In genomic region chr12:23630524-23630923, GRCh38 we compare ENCODE assay signal across 29 cellular contexts.
"Had no signal": no experiment of that assay in that cellular context is flagged by ENCODE, and none has a peak within 500 bp of the region (broad histone marks: within the 10 kb centered on the region; RNA-seq: fewer than 3 reads in every experiment).

No MANE protein-coding gene starts in this region.

- H3K27me3 Mint-ChIP-seq: stimulated activated memory B cell treated with anti-CD40 and anti-IgM and Interleukin-4, amounts not matched to agents 10 μg/mL and 1 μg/mL and 100 μg/mL, for 72 hours; stimulated activated naive B cell treated with anti-CD40 and anti-IgM and Interleukin-4, amounts not matched to agents 10 μg/mL and 1 μg/mL and 100 μg/mL, for 72 hours; stimulated activated naive CD8-positive, alpha-beta T cell treated with anti-CD3 and anti-CD28 coated beads, Interleukin-15, amount 100 ng/mL, for 72 hours; stimulated activated naive CD8-positive, alpha-beta T cell treated with anti-CD3 and anti-CD28 coated beads, Interleukin-15, Interleukin-2, amounts not matched to agents 100 ng/mL and 50 ng/mL, for 24 hours had no signal

- H3K4me3 Mint-ChIP-seq: stimulated activated effector memory CD8-positive, alpha-beta T cell treated with anti-CD3 and anti-CD28 coated beads, Interleukin-12 subunit alpha, Interleukin-12 subunit beta, amount 100 ng/mL, for 72 hours; stimulated activated memory B cell treated with anti-CD40 and anti-IgM and Interleukin-4, amounts not matched to agents 10 μg/mL and 1 μg/mL and 100 μg/mL, for 72 hours; stimulated activated naive B cell treated with anti-CD40 and anti-IgM and Interleukin-4, amounts not matched to agents 10 μg/mL and 1 μg/mL and 100 μg/mL, for 72 hours; stimulated activated naive CD8-positive, alpha-beta T cell treated with anti-CD3 and anti-CD28 coated beads, Interleukin-15, amount 100 ng/mL, for 72 hours; stimulated activated naive CD8-positive, alpha-beta T cell treated with anti-CD3 and anti-CD28 coated beads, Interleukin-15, Interleukin-2, amounts not matched to agents 100 ng/mL and 50 ng/mL, for 24 hours; type B pancreatic cell had no signal

- H3K36me3 ChIP-seq: stomach, suprapubic skin, thoracic aorta, thyroid gland, tibial artery, tibial nerve, transverse colon, upper lobe of left lung, upper lobe of right lung, uterus, vagina had no signal

- H3K27me3 ChIP-seq: stomach, suprapubic skin, testis, thyroid gland, tibial artery, tibial nerve, transverse colon, upper lobe of left lung, upper lobe of right lung, uterus, vagina had no signal

- H3K4me3 ChIP-seq: stomach, suprapubic skin, testis, thoracic aorta, thyroid gland, tibial artery, tibial nerve, transverse colon, upper lobe of left lung, upper lobe of right lung, uterus, vagina had no signal

- H3K27ac ChIP-seq: stomach, suprapubic skin, testis, thoracic aorta, thyroid gland, tibial artery, tibial nerve, transverse colon, upper lobe of left lung, upper lobe of right lung, uterus, vagina had no signal

- ATAC-seq: stimulated activated effector memory CD8-positive, alpha-beta T cell treated with anti-CD3 and anti-CD28 coated beads, Interleukin-12 subunit alpha, Interleukin-12 subunit beta, amount 100 ng/mL, for 72 hours; stimulated activated memory B cell treated with anti-CD40 and anti-IgM and Interleukin-4, amounts not matched to agents 10 μg/mL and 1 μg/mL and 100 μg/mL, for 72 hours; stimulated activated naive B cell treated with anti-CD40 and anti-IgM and Interleukin-4, amounts not matched to agents 10 μg/mL and 1 μg/mL and 100 μg/mL, for 72 hours; stimulated activated naive CD8-positive, alpha-beta T cell treated with anti-CD3 and anti-CD28 coated beads, Interleukin-15, amount 100 ng/mL, for 72 hours; stimulated activated naive CD8-positive, alpha-beta T cell treated with anti-CD3 and anti-CD28 coated beads, Interleukin-15, Interleukin-2, amounts not matched to agents 100 U/mL and 50 U/mL, for 24 hours; upper lobe of right lung had no signal

- H3K9me3 Mint-ChIP-seq: stimulated activated memory B cell treated with anti-CD40 and anti-IgM and Interleukin-4, amounts not matched to agents 10 μg/mL and 1 μg/mL and 100 μg/mL, for 72 hours; stimulated activated naive B cell treated with anti-CD40 and anti-IgM and Interleukin-4, amounts not matched to agents 10 μg/mL and 1 μg/mL and 100 μg/mL, for 72 hours; stimulated activated naive CD8-positive, alpha-beta T cell treated with anti-CD3 and anti-CD28 coated beads, Interleukin-15, amount 100 ng/mL, for 72 hours; stimulated activated naive CD8-positive, alpha-beta T cell treated with anti-CD3 and anti-CD28 coated beads, Interleukin-15, Interleukin-2, amounts not matched to agents 100 ng/mL and 50 ng/mL, for 24 hours; type B pancreatic cell had no signal

- DNase-seq: stimulated activated CD4-positive, alpha-beta T cell treated with anti-CD3 and anti-CD28 coated beads, Interleukin-2, amount 100 ng/mL, for 48 hours; stimulated activated CD4-positive, alpha-beta T cell treated with anti-CD3 and anti-CD28 coated beads, Interleukin-4, amount 100 ng/mL, for 1 hour; stimulated activated CD4-positive, alpha-beta T cell treated with anti-CD3 and anti-CD28 coated beads, Interleukin-4, amount 100 ng/mL, for 24 hours; stimulated activated CD4-positive, alpha-beta T cell treated with anti-CD3 and anti-CD28 coated beads, Interleukin-4, amount 100 ng/mL, for 4 hours; stimulated activated CD8-positive, alpha-beta memory T cell treated with anti-CD3 and anti-CD28 coated beads, Interleukin-4, amount 100 ng/mL, for 48 hours; stimulated activated naive B cell treated with anti-CD40 and anti-IgM and Interleukin-4, amounts not matched to agents 10 μg/mL and 1 μg/mL and 100 μg/mL, for 72 hours; stimulated activated naive CD4-positive, alpha-beta T cell; stimulated activated naive CD4-positive, alpha-beta T cell treated with Interleukin-2 at 50 U/mL for 16 hours; stimulated activated naive CD8-positive, alpha-beta T cell treated with anti-CD3 and anti-CD28 coated beads, Interleukin-15, amount 100 ng/mL, for 72 hours; stimulated activated naive CD8-positive, alpha-beta T cell treated with anti-CD3 and anti-CD28 coated beads, Interleukin-15, Interleukin-2, amounts not matched to agents 100 U/mL and 50 U/mL, for 24 hours; stomach; substantia nigra; testis; thyroid gland; tibial artery; transverse colon; trophoblast cell; upper lobe of left lung; upper lobe of right lung; uterus had no signal

- H3K27ac Mint-ChIP-seq: stimulated activated effector memory CD8-positive, alpha-beta T cell treated with anti-CD3 and anti-CD28 coated beads, Interleukin-12 subunit alpha, Interleukin-12 subunit beta, amount 100 ng/mL, for 72 hours; stimulated activated memory B cell treated with anti-CD40 and anti-IgM and Interleukin-4, amounts not matched to agents 10 μg/mL and 1 μg/mL and 100 μg/mL, for 72 hours; stimulated activated naive B cell treated with anti-CD40 and anti-IgM and Interleukin-4, amounts not matched to agents 10 μg/mL and 1 μg/mL and 100 μg/mL, for 72 hours; stimulated activated naive CD8-positive, alpha-beta T cell treated with anti-CD3 and anti-CD28 coated beads, Interleukin-15, amount 100 ng/mL, for 72 hours; stimulated activated naive CD8-positive, alpha-beta T cell treated with anti-CD3 and anti-CD28 coated beads, Interleukin-15, Interleukin-2, amounts not matched to agents 100 ng/mL and 50 ng/mL, for 24 hours; type B pancreatic cell had no signal

- H3K4me1 ChIP-seq: stomach, suprapubic skin, testis, thyroid gland, tibial artery, tibial nerve, transverse colon, upper lobe of left lung, upper lobe of right lung, uterus, vagina had no signal

- H3K4me1 Mint-ChIP-seq: stimulated activated effector memory CD8-positive, alpha-beta T cell treated with anti-CD3 and anti-CD28 coated beads, Interleukin-12 subunit alpha, Interleukin-12 subunit beta, amount 100 ng/mL, for 72 hours; stimulated activated memory B cell treated with anti-CD40 and anti-IgM and Interleukin-4, amounts not matched to agents 10 μg/mL and 1 μg/mL and 100 μg/mL, for 72 hours; stimulated activated naive B cell treated with anti-CD40 and anti-IgM and Interleukin-4, amounts not matched to agents 10 μg/mL and 1 μg/mL and 100 μg/mL, for 72 hours; stimulated activated naive CD8-positive, alpha-beta T cell treated with anti-CD3 and anti-CD28 coated beads, Interleukin-15, amount 100 ng/mL, for 72 hours had no signal

- H3K9me3 ChIP-seq: stomach, suprapubic skin, testis, thoracic aorta, thyroid gland, tibial artery, tibial nerve, transverse colon, upper lobe of left lung, upper lobe of right lung, uterus, vagina had no signal

- FAIRE-seq: urothelium cell line had no signal

- H3K36me3 Mint-ChIP-seq: stimulated activated effector memory CD8-positive, alpha-beta T cell treated with anti-CD3 and anti-CD28 coated beads, Interleukin-12 subunit alpha, Interleukin-12 subunit beta, amount 100 ng/mL, for 72 hours; stimulated activated memory B cell treated with anti-CD40 and anti-IgM and Interleukin-4, amounts not matched to agents 10 μg/mL and 1 μg/mL and 100 μg/mL, for 72 hours; stimulated activated naive B cell treated with anti-CD40 and anti-IgM and Interleukin-4, amounts not matched to agents 10 μg/mL and 1 μg/mL and 100 μg/mL, for 72 hours had no signal
